In genomic region chr14:104328607-104329006, GRCh38 we compare ENCODE assay signal across 16 cellular contexts.
DNase-seq lines count a peak whose midpoint lies in the region.
"Had no signal": no experiment of that assay in that cellular context is flagged by ENCODE, and none has a peak within 500 bp of the region (broad histone marks: within the 10 kb centered on the region; RNA-seq: fewer than 3 reads in every experiment).

No MANE protein-coding gene starts in this region.

- H3K14ac ChIP-seq in neuronal stem cell (ENCODE audit: low read length): no peak overlapping the region

- DNase-seq in activated T-cell treated with anti-CD3 and anti-CD28 coated beads, Interleukin-2, amount 50 U/mL, for 1 hour: peak; percentile 6
- DNase-seq in activated T-cell treated with anti-CD3 and anti-CD28 coated beads, Interleukin-2, amount 50 U/mL, for 24 hours: no peak
- DNase-seq in activated CD8-positive, alpha-beta memory T cell treated with anti-CD3 and anti-CD28 coated beads, Interleukin-2, amount 50 U/mL, for 48 hours: peak; percentile 6
- DNase-seq in neuronal stem cell (ENCODE audit: low spot score): no peak
- DNase-seq in ureter (ENCODE audit: low spot score): peak; percentile 29
- no peak for DNase-seq in DMS79 treated with DMSO at 0.1 percent for 48 hours (lab: John Stamatoyannopoulos, UW)
- DNase-seq in NCI-H2081 (lab: John Stamatoyannopoulos, UW): no peak
- DNase-seq in cortex of kidney (lab: John Stamatoyannopoulos, UW): no peak
- DNase-seq: C1 segment of cervical spinal cord; CD4-positive, CD25-positive, alpha-beta regulatory T cell; CD8-positive, alpha-beta memory T cell; COR-L47; GDM1; GM23248 had no signal

- no peaks in the 10 kb centered on the region for H3K27me3 Mint-ChIP-seq in activated T-cell treated with anti-CD3 and anti-CD28 coated beads, Interleukin-2, amount 50 U/mL, for 24 hours
- H3K27me3 Mint-ChIP-seq: B cell; CD8-positive, alpha-beta memory T cell had no signal

- no CpG with 5 or more reads among the region's 5 CpGs for WGBS in neuronal stem cell (ENCODE audit: extremely low coverage in 2 of 2, insufficient read length in 2 of 2, insufficient replicate concordance in 1 of 2), 2 donors

- no peak overlapping the region for H2AK5ac ChIP-seq in neuronal stem cell (ENCODE audit: low read depth, low read length)

- peaks cover 0 to 9% of the 10 kb centered on the region in 2 donors for H3K9me3 ChIP-seq in neuronal stem cell (replicated peaks in 1 of 2; ENCODE audit: control insufficient read depth in 2 of 2, insufficient read depth in 1 of 2, low read depth in 1 of 2, low read length in 2 of 2)

- no peak overlapping the region for H3K4me3 ChIP-seq in neuronal stem cell (ENCODE audit: low read length in 2 of 2)
- H3K4me3 ChIP-seq: GM23248, HAP-1 had no signal

- no peak overlapping the region for H3K9ac ChIP-seq in neuronal stem cell (ENCODE audit: low read depth, low read length, poor library complexity)
- H3K9ac ChIP-seq: GM23248 had no signal

- no peak overlapping the region for H3K4me3 Mint-ChIP-seq in activated T-cell treated with anti-CD3 and anti-CD28 coated beads, Interleukin-2, amount 50 U/mL, for 24 hours
- H3K4me3 Mint-ChIP-seq: B cell; CD8-positive, alpha-beta memory T cell had no signal

- no peak overlapping the region for H3K27ac ChIP-seq in neuronal stem cell (replicated peaks; ENCODE audit: low read length)
- H3K27ac ChIP-seq: GM23248 had no signal

- H3K4me2 ChIP-seq in neuronal stem cell (ENCODE audit: insufficient read depth, low read length, poor library complexity, severe bottlenecking): no peak overlapping the region

- no peak overlapping the region for H2BK5ac ChIP-seq in neuronal stem cell (ENCODE audit: low read length)

- H2AFZ ChIP-seq in neuronal stem cell (ENCODE audit: low read length): no peak overlapping the region
- H2AFZ ChIP-seq: GM23248 had no signal

- H4K8ac ChIP-seq in neuronal stem cell (ENCODE audit: low read depth, low read length): no peak overlapping the region

- peak overlapping the region; percentile 35 for H3K18ac ChIP-seq in neuronal stem cell (ENCODE audit: low read length)

- H3K36me3 Mint-ChIP-seq in activated T-cell treated with anti-CD3 and anti-CD28 coated beads, Interleukin-2, amount 50 U/mL, for 24 hours (ENCODE audit: low read depth): peaks cover 2% of the 10 kb centered on the region
- H3K36me3 Mint-ChIP-seq: CD4-positive, CD25-positive, alpha-beta regulatory T cell had no signal

- peaks cover 2% of the 10 kb centered on the region for H3K79me1 ChIP-seq in neuronal stem cell (ENCODE audit: low read depth, low read length)

- H3K9me3 Mint-ChIP-seq in activated T-cell treated with anti-CD3 and anti-CD28 coated beads, Interleukin-2, amount 50 U/mL, for 24 hours: peaks cover 18% of the 10 kb centered on the region

- H2BK120ac ChIP-seq in neuronal stem cell (ENCODE audit: low read depth, low read length): no peak overlapping the region

- no peaks in the 10 kb centered on the region for H3K4me1 Mint-ChIP-seq in activated T-cell treated with anti-CD3 and anti-CD28 coated beads, Interleukin-2, amount 50 U/mL, for 24 hours (ENCODE audit: low read depth)
- H3K4me1 Mint-ChIP-seq: B cell; CD4-positive, CD25-positive, alpha-beta regulatory T cell; CD8-positive, alpha-beta memory T cell had no signal

- H3K4ac ChIP-seq in neuronal stem cell (ENCODE audit: low read length): no peak overlapping the region

- H2BK15ac ChIP-seq in neuronal stem cell (ENCODE audit: low read length): no peak overlapping the region

- H4K91ac ChIP-seq in neuronal stem cell (ENCODE audit: low read depth, low read length, poor library complexity): no peak overlapping the region

- no peak overlapping the region for H2BK12ac ChIP-seq in neuronal stem cell (ENCODE audit: low read length)

- H3K27ac Mint-ChIP-seq in activated T-cell treated with anti-CD3 and anti-CD28 coated beads, Interleukin-2, amount 50 U/mL, for 24 hours: no peak overlapping the region
- H3K27ac Mint-ChIP-seq: B cell; CD4-positive, CD25-positive, alpha-beta regulatory T cell; CD8-positive, alpha-beta memory T cell had no signal

- H3K4me1 ChIP-seq in neuronal stem cell (ENCODE audit: control insufficient read depth in 2 of 2, insufficient read depth in 1 of 2, low read depth in 1 of 2, low read length in 2 of 2): no peaks in the 10 kb centered on the region
- H3K4me1 ChIP-seq: HAP-1 had no signal

- H3K27me3 ChIP-seq in neuronal stem cell (ENCODE audit: control insufficient read depth in 3 of 3, insufficient read depth in 3 of 3, low read depth in 1 of 3, low read length in 3 of 3): peaks cover 0 to 10% (median 0%) of the 10 kb centered on the region in 3 experiments

- H3K36me3 ChIP-seq in neuronal stem cell (replicated peaks in 1 of 2; ENCODE audit: control insufficient read depth in 2 of 2, insufficient read depth in 2 of 2, low read length in 2 of 2): no peaks in the 10 kb centered on the region
- H3K36me3 ChIP-seq: HAP-1 had no signal

- H3K23ac ChIP-seq in neuronal stem cell (ENCODE audit: low read depth, low read length, poor library complexity): no peak overlapping the region

Comparison
In these comparisons a context has a peak if more than half of its experiments do, and no peak if none do; other contexts are left out.
1. DNase-seq: peak in activated T-cell treated with anti-CD3 and anti-CD28 coated beads, Interleukin-2, amount 50 U/mL, for 1 hour (single experiment), activated CD8-positive, alpha-beta memory T cell treated with anti-CD3 and anti-CD28 coated beads, Interleukin-2, amount 50 U/mL, for 48 hours (single experiment) and ureter (single experiment); none in activated T-cell treated with anti-CD3 and anti-CD28 coated beads, Interleukin-2, amount 50 U/mL, for 24 hours (single experiment), neuronal stem cell (single experiment), DMS79 treated with DMSO at 0.1 percent for 48 hours (single experiment), NCI-H2081 (0 of 2) and cortex of kidney (single experiment).